ENCODE assay signal across 28 cellular contexts in the genomic region with DNA sequence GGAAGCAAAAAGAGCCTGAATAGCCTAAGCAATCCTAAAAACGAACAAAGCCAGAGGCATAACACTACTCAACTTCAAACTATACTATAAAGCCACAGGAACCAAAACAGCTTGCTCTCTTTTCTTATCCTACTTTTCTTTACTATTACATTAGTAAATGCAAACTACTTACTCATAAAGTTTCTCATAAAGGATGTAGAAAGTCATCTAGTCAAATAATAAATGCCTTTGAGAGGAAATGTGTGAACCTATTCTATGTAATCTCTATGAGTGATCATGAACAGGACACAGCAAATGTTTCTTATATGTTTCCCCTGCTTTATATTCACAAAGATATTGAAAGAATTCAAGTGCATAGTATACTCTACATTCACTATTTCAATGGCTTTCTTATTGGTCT.
DNase-seq lines count a peak whose midpoint lies in the region; ATAC-seq, FAIRE-seq and TF ChIP-seq lines count a peak whose summit lies in the region.
"Had no signal": no experiment of that assay in that cellular context is flagged by ENCODE, and none has a peak within 500 bp of the region (broad histone marks: within the 10 kb centered on the region; RNA-seq: fewer than 3 reads in every experiment).

No MANE protein-coding gene starts in this region.

- DNase-seq in D721Med (ENCODE audit: insufficient read length, low spot score) (no peak), NCI-H510A (lab: John Stamatoyannopoulos, UW) (no peak), NCI-H2227 (lab: John Stamatoyannopoulos, UW; ENCODE audit: unreplicated experiment) (no peak)
- DNase-seq: 8988T; ACHN; AML-193; BE2C; C1 segment of cervical spinal cord; Caco-2; Calu3; CD4-positive, alpha-beta memory T cell; CD4-positive, alpha-beta T cell; CD4-positive, CD25-positive, alpha-beta regulatory T cell; CD8-positive, alpha-beta memory T cell; CD8-positive, alpha-beta T cell; COR-L47; DMS 273 treated with DMSO at 0.1 percent for 48 hours; DMS153; DMS53; DMS79; DMS79 treated with DMSO at 0.1 percent for 48 hours; DND-41; EL had no signal

- peak; percentile 29 for FAIRE-seq in D721Med (lab: Jason Lieb, UNC)
- FAIRE-seq: A204.1, A549 had no signal

- TF ChIP-seq CTCF in D721Med (IDR thresholded peaks at IDR 0.05; ENCODE audit: insufficient read depth, missing control alignments): no peak

- ATAC-seq in GM18502 (IDR thresholded peaks at IDR 0.05; ENCODE audit: poor library complexity, unreplicated experiment): peak; percentile 65
- peak; percentile 50 for ATAC-seq in GM21717 (IDR thresholded peaks at IDR 0.05; ENCODE audit: unreplicated experiment)
- ATAC-seq in HG03280 (IDR thresholded peaks at IDR 0.05; ENCODE audit: unreplicated experiment): no peak
- ATAC-seq: A549; CD8-positive, alpha-beta T cell had no signal
